Comparison of ENCODE assay signal across 15 cellular contexts in the genomic region with DNA sequence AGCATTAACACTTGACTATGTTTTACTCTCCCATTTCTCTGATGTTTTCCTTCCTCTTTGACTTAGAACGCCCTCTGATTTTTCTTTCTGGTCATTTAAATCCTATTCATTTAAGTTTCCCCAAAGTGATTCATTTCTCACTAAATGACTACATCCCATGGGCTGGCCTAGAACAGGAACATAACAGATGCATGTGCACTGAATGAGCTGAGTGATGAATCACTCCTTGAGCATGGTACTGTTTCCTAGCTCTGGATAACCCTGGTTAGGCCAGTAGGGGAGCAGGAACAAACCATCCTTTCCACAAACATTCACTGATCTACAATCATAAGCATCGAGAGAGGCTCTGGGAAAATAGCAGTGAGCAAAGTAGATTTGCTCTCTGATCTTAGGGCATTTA.
A peak's percentile ranks its signal among the peaks of the same experiment; 100 is the strongest.
DNase-seq lines count a peak whose midpoint lies in the region; ATAC-seq and TF ChIP-seq lines count a peak whose summit lies in the region.
"Had no signal": no experiment of that assay in that cellular context is flagged by ENCODE, and none has a peak within 500 bp of the region (broad histone marks: within the 10 kb centered on the region; RNA-seq: fewer than 3 reads in every experiment).

No MANE protein-coding gene starts in this region.

- H3K4me3 ChIP-seq in skeletal muscle cell (ENCODE audit: low read depth, low read length), result no peak overlapping the region
- H3K4me3 ChIP-seq in gastroesophageal sphincter, result no peak overlapping the region

- H3K27ac ChIP-seq in RWPE1, result no peak overlapping the region
- no peak overlapping the region for H3K27ac ChIP-seq in gastroesophageal sphincter

- TF ChIP-seq EP300 in gastroesophageal sphincter (IDR thresholded peaks at IDR 0.05), result no peak

- H3K9me3 ChIP-seq in gastroesophageal sphincter, result no peaks in the 10 kb centered on the region

- WGBS in gastroesophageal sphincter (ENCODE audit: low coverage in 1 of 2), 2 donors, result 75 to 85% methylated on average over 1 to 2 of the region's 2 CpGs

- CTCF ChIA-PET in RWPE1 (lab: Yijun Ruan, JAX), result no interaction called here

- DNase-seq in GM04503 (ENCODE audit: low read depth), result peak; percentile 63
- DNase-seq in RWPE1 (ENCODE audit: low spot score), result peak; percentile 18
- DNase-seq in fibroblast of gingiva (ENCODE audit: low read depth), result peak; percentile 59
- DNase-seq in skeletal muscle cell (ENCODE audit: low read depth), result peak; percentile 80
- DNase-seq in MV-4-11 (lab: John Stamatoyannopoulos, UW), result no peak
- DNase-seq: anterior cingulate cortex; left ventricle myocardium superior; nucleus accumbens; OCI-M1; stimulated activated CD4-positive, alpha-beta T cell treated with anti-CD3 and anti-CD28 coated beads, Interleukin-1b, Interleukin-23, amount 100 ng/mL, for 48 hours; stimulated activated naive CD4-positive, alpha-beta T cell; T-helper 9 cell had no signal

- no peaks in the 10 kb centered on the region for H3K27me3 ChIP-seq in gastroesophageal sphincter

- no peak for ATAC-seq in GM18505 (IDR thresholded peaks at IDR 0.05; ENCODE audit: unreplicated experiment)
- ATAC-seq in gastroesophageal sphincter, result no peak
- ATAC-seq: HCT116, left ventricle myocardium superior had no signal

- TF ChIP-seq CTCF in RWPE1 (conservative IDR thresholded peaks at IDR 0.05; ENCODE audit: low read depth) (no peak), gastroesophageal sphincter (IDR thresholded peaks at IDR 0.05) (no peak)

- POLR2A ChIA-PET in RWPE1 (lab: Yijun Ruan, JAX; ENCODE audit: low non-redundant PET), result no interaction called here

- TF ChIP-seq POLR2A in GM18505 (IDR thresholded peaks at IDR 0.05; ENCODE audit: borderline replicate concordance, extremely low read depth, insufficient read depth, insufficient read length) (no peak), gastroesophageal sphincter (IDR thresholded peaks at IDR 0.05) (no peak)

- H3K36me3 ChIP-seq in gastroesophageal sphincter, result no peaks in the 10 kb centered on the region

- H3K4me1 ChIP-seq in gastroesophageal sphincter, result peaks cover 0 to 12% (median 0%) of the 10 kb centered on the region in 3 donors
